ENCODE assay signal across 8 cellular contexts in the genomic region with DNA sequence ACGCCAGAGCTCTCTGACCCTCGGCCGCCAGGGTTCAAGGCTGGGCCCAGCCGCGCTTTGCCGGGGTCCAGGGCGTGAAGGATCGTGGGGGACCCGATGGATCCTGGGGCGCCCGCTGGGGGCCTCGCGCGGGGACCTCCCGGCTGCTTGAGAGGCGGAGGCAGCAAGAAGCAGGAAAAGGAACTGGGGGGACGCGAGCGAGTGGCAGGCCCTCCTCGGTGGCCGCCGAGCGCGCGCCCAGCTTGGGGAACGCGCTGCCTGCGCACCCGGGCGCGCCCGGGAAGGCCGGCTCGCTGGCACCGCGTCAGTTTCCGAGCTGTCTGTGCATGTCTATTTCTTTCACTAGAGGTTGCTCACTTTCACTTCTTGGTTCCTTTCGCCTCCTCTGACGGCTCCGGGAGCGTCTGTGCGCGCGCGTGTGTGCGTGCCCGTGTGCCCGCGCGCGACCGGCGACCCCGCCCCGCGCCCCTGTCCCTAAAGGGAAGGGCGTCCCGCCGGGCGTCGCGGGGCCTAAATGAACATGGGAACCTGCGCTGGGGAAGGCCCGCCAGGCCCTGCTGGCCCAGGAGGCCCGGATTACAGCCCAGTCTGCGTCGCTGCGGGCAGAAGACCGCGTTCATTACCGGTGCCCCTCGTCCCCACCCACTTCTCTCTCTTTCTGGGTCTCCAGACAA.
DNase-seq lines count a peak whose midpoint lies in the region; ATAC-seq and TF ChIP-seq lines count a peak whose summit lies in the region.

No MANE protein-coding gene starts in this region.

- H3K4me3 ChIP-seq in A673 (ENCODE audit: low read depth, low read length, poor library complexity, severe bottlenecking) (peak overlapping the region; percentile 47), right cardiac atrium (ENCODE audit: low read length) (peak overlapping the region; percentile 45), rectal smooth muscle tissue (ENCODE audit: low read length) (peak overlapping the region; percentile 75), urinary bladder (ENCODE audit: low read depth, low read length) (peak overlapping the region; percentile 47)

- H3K27ac Mint-ChIP-seq in T-helper 17 cell: peak overlapping the region; percentile 75

- H3K4me1 Mint-ChIP-seq in T-helper 17 cell: peaks cover 6% of the 10 kb centered on the region

- intact Hi-C loops in A673 (cut with micrococcal nuclease; ENCODE audit: unreplicated experiment) (no loop called here), right cardiac atrium (cut with DNase I) (no loop called here)

- H3K9me3 ChIP-seq in A673 (ENCODE audit: low read depth, low read length, poor library complexity, severe bottlenecking) (no peaks in the 10 kb centered on the region), T-helper 17 cell (ENCODE audit: control insufficient read depth, low read length, poor library complexity, severe bottlenecking) (no peaks in the 10 kb centered on the region), right cardiac atrium (ENCODE audit: control insufficient read depth, low read length) (no peaks in the 10 kb centered on the region)

- H3K27me3 ChIP-seq in A673 (replicated peaks; ENCODE audit: insufficient read depth, low read depth, low read length, poor library complexity) (no peaks in the 10 kb centered on the region), right cardiac atrium (ENCODE audit: control insufficient read depth, insufficient read depth) (no peaks in the 10 kb centered on the region), rectal smooth muscle tissue (ENCODE audit: control insufficient read depth, insufficient read depth, low read length) (no peaks in the 10 kb centered on the region)

- H3K36me3 ChIP-seq in A673 (ENCODE audit: insufficient read depth, low read length, poor library complexity, severe bottlenecking) (no peaks in the 10 kb centered on the region), rectal smooth muscle tissue (ENCODE audit: control insufficient read depth, insufficient read depth, low read length) (no peaks in the 10 kb centered on the region), urinary bladder (ENCODE audit: insufficient read depth) (no peaks in the 10 kb centered on the region)

- CTCF ChIA-PET in A673 (lab: Charles Lee): no interaction called here

- DNase-seq in A673 (ENCODE audit: low spot score) (peak; percentile 75), HuH-7.5 (ENCODE audit: low spot score) (peak; percentile 78), T-helper 17 cell (peak; percentile 42 to 54 (median 50)), amygdala (lab: John Stamatoyannopoulos, UW) (peak in 44 of 56 donors; percentile 16 to 79 (median 50)), right cardiac atrium (peak; percentile 89 to 97 (median 96))

- no peaks in the 10 kb centered on the region for H3K27me3 Mint-ChIP-seq in T-helper 17 cell

- H3K27ac ChIP-seq in A673 (ENCODE audit: low read depth, low read length, poor library complexity, severe bottlenecking) (peak overlapping the region; percentile 43), right cardiac atrium (ENCODE audit: low read length) (peak overlapping the region; percentile 74), rectal smooth muscle tissue (ENCODE audit: low read depth, low read length) (peak overlapping the region; percentile 83), urinary bladder (ENCODE audit: low read depth) (peak overlapping the region; percentile 95)

- H3K36me3 Mint-ChIP-seq in T-helper 17 cell (ENCODE audit: low read depth): no peaks in the 10 kb centered on the region

- BruUV-seq in A673 (replicated peaks; lab: Mats Ljungman, UMichigan): no TSS peak

- peak overlapping the region; percentile 81 for H3K4me3 Mint-ChIP-seq in T-helper 17 cell

- WGBS in right cardiac atrium: 2% methylated on average over 72 of the region's 72 CpGs
- 1% methylated on average over 72 of the region's 72 CpGs for WGBS in urinary bladder

- TF ChIP-seq CTCF in A673 (conservative IDR thresholded peaks at IDR 0.05; ENCODE audit: low read depth, low read length): no peak

- H3K9ac ChIP-seq in rectal smooth muscle tissue (ENCODE audit: low read length): peak overlapping the region; percentile 35

- H3K4me1 ChIP-seq in A673 (ENCODE audit: insufficient read depth, low read length, poor library complexity, severe bottlenecking) (peaks cover 10% of the 10 kb centered on the region), right cardiac atrium (ENCODE audit: control insufficient read depth, insufficient read depth, low read length) (peaks cover 3% of the 10 kb centered on the region), rectal smooth muscle tissue (ENCODE audit: control insufficient read depth, insufficient read depth, low read length) (peaks cover 10% of the 10 kb centered on the region), urinary bladder (ENCODE audit: insufficient read depth) (no peaks in the 10 kb centered on the region)

- ATAC-seq in GM18519 (IDR thresholded peaks at IDR 0.05; ENCODE audit: low FRiP score, unreplicated experiment) (peak; percentile 64), T-helper 17 cell (peak; percentile 92), right cardiac atrium (peak; percentile 91)

- POLR2A ChIA-PET in A673 (lab: Charles Lee; ENCODE audit: low non-redundant PET): interaction anchor here (0.7 kb wide), 1 partner anchor 104 kb away, joined by 7 read pairs; no protein-coding TSS in a partner anchor

Comparison
In these comparisons a context has a peak if more than half of its experiments do, and no peak if none do; other contexts are left out.
1. Peak in every context shown above with its lines: DNase-seq, ATAC-seq, H3K4me3 ChIP-seq and H3K27ac ChIP-seq.
2. H3K27ac ChIP-seq: peak in every context shown above with its lines; median percentile 95 in urinary bladder; 83 in rectal smooth muscle tissue; 74 in right cardiac atrium; 43 in A673.